Comparison of ENCODE assay signal across 8 cellular contexts in the genomic region with DNA sequence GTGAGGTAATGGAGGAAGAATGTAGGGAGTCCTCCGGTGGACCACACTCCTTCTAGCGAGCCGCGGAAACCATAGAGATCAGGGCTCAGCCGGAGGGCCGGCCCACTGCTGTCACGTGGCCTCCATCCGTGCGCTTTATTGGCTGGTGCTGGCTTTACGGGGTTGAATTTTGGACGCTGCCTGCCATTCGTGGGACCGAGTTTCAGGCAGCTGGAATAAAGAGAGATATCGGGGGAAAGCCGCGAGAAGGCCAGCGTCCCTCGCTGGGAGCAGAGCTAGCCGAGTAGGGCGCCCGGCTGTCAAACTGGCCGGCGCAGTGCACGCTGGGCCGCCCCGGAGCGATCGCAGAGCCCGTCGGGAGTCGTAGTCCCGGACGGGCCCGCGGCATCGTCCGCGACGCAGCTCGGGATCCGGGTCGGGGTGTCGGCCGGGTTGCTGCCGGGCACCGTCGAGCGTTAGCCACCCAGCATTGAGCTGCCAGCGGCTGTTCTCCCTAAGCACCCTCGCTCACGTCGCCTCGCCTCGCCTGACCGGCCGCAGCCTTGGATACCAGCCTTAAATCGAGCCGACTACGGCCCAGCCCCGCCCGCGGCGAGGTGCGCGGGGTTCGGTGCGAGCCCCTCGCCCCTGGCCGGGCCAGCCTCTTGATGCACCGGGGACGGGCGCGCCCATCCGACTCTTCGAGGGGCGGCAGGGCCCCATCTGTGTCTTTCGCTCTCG. TPM values are rescaled to one million over a fixed set of nuclear protein-coding genes. Genes with fewer than 3 reads are reported as not detected.
DNase-seq lines count a peak whose midpoint lies in the region; ATAC-seq and TF ChIP-seq lines count a peak whose summit lies in the region.
"Not testable (repeated sequence)": the region's sequence is repeated elsewhere in the genome, so short reads cannot be mapped to it uniquely, and the experiment has no call there.

A gene with protein sequence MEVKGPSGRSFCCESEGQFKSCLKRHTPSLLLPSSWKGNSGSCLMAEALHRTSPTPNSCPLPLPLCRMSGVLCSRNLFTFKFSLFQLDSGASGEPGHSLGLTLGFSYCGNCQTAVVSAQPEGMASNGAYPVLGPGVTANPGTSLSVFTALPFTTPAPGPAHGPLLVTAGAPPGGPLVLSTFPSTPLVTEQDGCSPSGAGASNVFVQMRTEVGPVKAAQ (N-terminal part only) (plus strand): TSS at position 244 of the 720 bp plus-strand sequence. CDS start 15,002 bp downstream, outside the sequence.

- not testable (repeated sequence) for H3K27me3 ChIP-seq in mucosa of rectum (ENCODE audit: control insufficient read depth in 2 of 2, insufficient read depth in 2 of 2, low read length in 2 of 2)

- H3K4me1 Mint-ChIP-seq in Calu3 (ENCODE audit: low read depth, unreplicated experiment), result not testable (repeated sequence)

- H3K4me3 Mint-ChIP-seq in Calu3 (ENCODE audit: low read depth, unreplicated experiment), result peak within 1 kb of the TSS; percentile 81

- H3K4me1 ChIP-seq in mucosa of rectum (ENCODE audit: control insufficient read depth in 2 of 2, insufficient read depth in 2 of 2, low read length in 2 of 2), result not testable (repeated sequence)

- H3K9me3 Mint-ChIP-seq in Calu3 (ENCODE audit: low read depth, unreplicated experiment), result not testable (repeated sequence)

- peaks cover 33% of the 10 kb centered on the region for H3K36me3 Mint-ChIP-seq in Calu3 (ENCODE audit: insufficient read depth, unreplicated experiment)

- ATAC-seq in GM21515 (IDR thresholded peaks at IDR 0.05; ENCODE audit: unreplicated experiment) (peak; percentile 96), esophagus mucosa (peak; percentile 99)

- H3K9ac ChIP-seq in mucosa of rectum (ENCODE audit: low read depth in 1 of 2, low read length in 2 of 2), result peak within 1 kb of the TSS in 1 of 2 donors; percentile 62

- H3K27ac ChIP-seq in mucosa of rectum (ENCODE audit: low read depth in 2 of 2, low read length in 2 of 2), result peak within 1 kb of the TSS; percentile 78 to 81

- H3K27me3 Mint-ChIP-seq in Calu3 (ENCODE audit: unreplicated experiment), result not testable (repeated sequence)

- DNase-seq in Calu3, result peak; percentile 85
- DNase-seq in HT-29 (ENCODE audit: low spot score), result peak; percentile 67
- DNase-seq in OCI-M1 (lab: John Stamatoyannopoulos, UW), result peak; percentile 97
- DNase-seq in activated T-cell treated with anti-CD3 and anti-CD28 coated beads, Interleukin-2, amount 50 U/mL, for 48 hours, result peak; percentile 80 to 85
- DNase-seq in stimulated activated CD8-positive, alpha-beta memory T cell treated with anti-CD3 and anti-CD28 coated beads, Interleukin-15, amount 100 ng/mL, for 48 hours (ENCODE audit: low read depth in 2 of 2), result peak; percentile 54 to 64

- not testable (repeated sequence) for BruUV-seq in Calu3 (replicated peaks; lab: Mats Ljungman, UMichigan)

- not testable (repeated sequence) for TF ChIP-seq CTCF in Calu3 (IDR thresholded peaks at IDR 0.05; ENCODE audit: unreplicated experiment)

- H3K27ac Mint-ChIP-seq in Calu3 (ENCODE audit: unreplicated experiment), result peak within 1 kb of the TSS; percentile 76

- not testable (repeated sequence) for H3K9me3 ChIP-seq in mucosa of rectum (ENCODE audit: control insufficient read depth in 2 of 2, low read length in 2 of 2)

- intact Hi-C loops in Calu3 (cut with micrococcal nuclease; ENCODE audit: unreplicated experiment), result not testable (repeated sequence)

- H3K4me3 ChIP-seq in mucosa of rectum (ENCODE audit: low read length in 2 of 2), result peak within 1 kb of the TSS; percentile 65 to 66

- CTCF ChIA-PET in Calu3 (lab: Charles Lee), result not testable (repeated sequence)

- H3K36me3 ChIP-seq in mucosa of rectum (ENCODE audit: control insufficient read depth in 2 of 2, insufficient read depth in 2 of 2, low read length in 2 of 2), result not testable (repeated sequence)

RNA-seq across cellular contexts. Expression of the gene that starts here (rescaled TPM):
- not detected in 2 replicates for total RNA-seq in Calu3 (2022)
- not detected in 2 replicates for total RNA-seq in HT-29 (2014; rRNA removed; shearing (Covaris generic))
- not detected for total RNA-seq in esophagus mucosa

Comparison
In these comparisons a context has a peak if more than half of its experiments do, and no peak if none do; other contexts are left out.
1. Peak in every context shown above with its lines: DNase-seq, ATAC-seq, H3K4me3 ChIP-seq and H3K27ac ChIP-seq.
2. Peak in DNase-seq in Calu3; RNA of the gene not detected or under 1 TPM.
3. Peak in DNase-seq in HT-29; RNA of the gene not detected or under 1 TPM.
4. Peak in ATAC-seq in esophagus mucosa; RNA of the gene not detected or under 1 TPM.